In genomic region chr9:136363606-136364368, GRCh38 we compare ENCODE assay signal across 8 cellular contexts. TPM values are rescaled to one million over a fixed set of nuclear protein-coding genes. Genes with fewer than 3 reads are reported as not detected.
DNase-seq lines count a peak whose midpoint lies in the region; ATAC-seq and TF ChIP-seq lines count a peak whose summit lies in the region.

DNLZ (minus strand) TSS chr9:136363744; CDS start chr9:136363714, 30 bp downstream.

- H3K4me1 Mint-ChIP-seq in activated CD4-positive, alpha-beta T cell treated with anti-CD3 and anti-CD28 coated beads, Interleukin-2, amount 10 ng/mL, durations not matched to agents 24 days and 14 days, result peaks cover 4% of the 10 kb centered on the region

- H3K27ac Mint-ChIP-seq in activated CD4-positive, alpha-beta T cell treated with anti-CD3 and anti-CD28 coated beads, Interleukin-2, amount 10 ng/mL, durations not matched to agents 24 days and 14 days, result peak within 1 kb of the TSS; percentile 89

- H3K9me3 Mint-ChIP-seq in activated CD4-positive, alpha-beta T cell treated with anti-CD3 and anti-CD28 coated beads, Interleukin-2, amount 10 ng/mL, durations not matched to agents 24 days and 14 days, result no peaks in the 10 kb centered on the region

- peaks cover 5% of the 10 kb centered on the region for H3K36me3 Mint-ChIP-seq in activated CD4-positive, alpha-beta T cell treated with anti-CD3 and anti-CD28 coated beads, Interleukin-2, amount 10 ng/mL, durations not matched to agents 24 days and 14 days (ENCODE audit: low read depth)

- no peaks in the 10 kb centered on the region for H3K27me3 Mint-ChIP-seq in activated CD4-positive, alpha-beta T cell treated with anti-CD3 and anti-CD28 coated beads, Interleukin-2, amount 10 ng/mL, durations not matched to agents 24 days and 14 days

- no peaks in the 10 kb centered on the region for H3K9me3 ChIP-seq in BE2C

- peak; percentile 91 for DNase-seq in BE2C
- DNase-seq in NCI-H460 (ENCODE audit: extremely low read depth, low read depth), result peak; percentile 79
- DNase-seq in activated CD4-positive, alpha-beta T cell treated with anti-CD3 and anti-CD28 coated beads, Interleukin-2, amount 10 ng/mL, durations not matched to agents 24 days and 14 days, result peak; percentile 96
- peak; percentile 87 for DNase-seq in coronary artery (ENCODE audit: low spot score)
- peak; percentile 87 for DNase-seq in left lobe of liver (ENCODE audit: low spot score)
- peak; percentile 83 to 88 for DNase-seq in stimulated activated CD4-positive, alpha-beta T cell treated with anti-CD3 and anti-CD28 coated beads, Interleukin-2, amount 100 ng/mL, for 48 hours

- TF ChIP-seq CTCF in BE2C (IDR thresholded peaks at IDR 0.05; ENCODE audit: low read depth, low read length) (peak; percentile 73), coronary artery (IDR thresholded peaks at IDR 0.05) (peak; percentile 98)

- H3K36me3 ChIP-seq in BE2C, result peaks cover 4% of the 10 kb centered on the region; the same call in 1 of the 2 replicates

- H3K27me3 ChIP-seq in BE2C, result no peaks in the 10 kb centered on the region

- H3K4me1 ChIP-seq in BE2C, result peaks cover 44% of the 10 kb centered on the region

- intact Hi-C loops in activated CD4-positive, alpha-beta T cell treated with anti-CD3 and anti-CD28 coated beads, Interleukin-2, amount 10 ng/mL, durations not matched to agents 24 days and 14 days (cut with micrococcal nuclease), result loop anchor here (1.0 kb wide), 1 partner anchor 37 kb away; the partner anchor contains the start of gene SNAPC4

- H3K4me3 Mint-ChIP-seq in activated CD4-positive, alpha-beta T cell treated with anti-CD3 and anti-CD28 coated beads, Interleukin-2, amount 10 ng/mL, durations not matched to agents 24 days and 14 days, result peak within 1 kb of the TSS; percentile 83

- peak within 1 kb of the TSS; percentile 54 to 99 for H3K27ac ChIP-seq in coronary artery

- ATAC-seq in GM19025 (IDR thresholded peaks at IDR 0.05; ENCODE audit: low read depth, unreplicated experiment) (peak; percentile 58), HG03196 (IDR thresholded peaks at IDR 0.05; ENCODE audit: unreplicated experiment) (peak; percentile 50), left lobe of liver (peak; percentile 82)

- H3K4me3 ChIP-seq in BE2C (ENCODE audit: low read depth, low read length), result peak within 1 kb of the TSS; percentile 67
- peak within 1 kb of the TSS; percentile 92 for H3K4me3 ChIP-seq in coronary artery

RNA-seq across cellular contexts. Expression of gene DNLZ, which starts in this region (rescaled TPM):
- polyA plus RNA-seq in BE2C (2012; ENCODE audit: insufficient read depth, insufficient read length, low read depth), result 95.7 TPM
- total RNA-seq in NCI-H460 (2014; rRNA removed; shearing (Covaris generic)), result 15.0 and 20.4 TPM in 2 replicates
- polyA plus RNA-seq in NCI-H460 (2014; cell fraction: nucleus; rRNA removed), result 9.7 and 38.9 TPM in 2 replicates
- total RNA-seq in activated CD4-positive, alpha-beta T cell treated with anti-CD3 and anti-CD28 coated beads, Interleukin-2, amount 10 ng/mL, durations not matched to agents 24 days and 14 days, result 31.5 and 34.0 TPM in 2 replicates
- 13.8 TPM for total RNA-seq in left lobe of liver

Comparison
In these comparisons a context has a peak if more than half of its experiments do, and no peak if none do; other contexts are left out.
1. Peak in every context shown above with its lines: DNase-seq, ATAC-seq, H3K4me3 ChIP-seq and H3K27ac ChIP-seq.